Comparison of ENCODE assay signal across 15 cellular contexts in the genomic region with DNA sequence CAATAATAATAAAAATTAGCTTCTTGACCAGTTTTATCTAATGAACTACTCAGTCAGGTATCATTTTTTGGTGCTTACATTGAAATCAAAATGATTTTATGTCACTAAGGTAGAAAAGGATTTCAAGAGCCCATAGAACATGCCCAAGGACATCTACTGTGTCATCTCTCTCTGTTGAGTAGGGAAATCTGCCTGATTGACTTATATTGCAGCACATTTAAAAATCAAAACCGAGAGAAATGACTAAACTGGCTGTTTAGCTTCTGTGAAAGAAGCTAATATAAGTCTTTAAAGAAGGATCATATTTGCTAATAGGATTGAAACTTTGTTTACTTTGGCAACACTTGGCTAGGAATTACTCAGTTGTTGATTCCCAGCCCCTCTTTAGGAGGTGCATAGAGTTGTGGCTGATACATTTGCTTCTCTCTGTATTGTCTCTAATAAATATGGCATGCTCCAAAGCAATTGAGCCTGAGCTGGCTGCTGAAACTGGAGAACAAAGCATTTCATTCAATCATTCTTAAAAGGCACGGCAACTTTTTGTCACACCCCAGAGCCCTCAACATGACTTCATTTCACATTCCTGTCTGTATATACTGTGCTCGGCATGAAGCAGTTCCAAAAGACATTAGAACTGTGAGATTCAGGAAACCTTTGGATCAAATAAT.
DNase-seq lines count a peak whose midpoint lies in the region; TF ChIP-seq lines count a peak whose summit lies in the region.
"Had no signal": no experiment of that assay in that cellular context is flagged by ENCODE, and none has a peak within 500 bp of the region (broad histone marks: within the 10 kb centered on the region; RNA-seq: fewer than 3 reads in every experiment).

No MANE protein-coding gene starts in this region.

- no peaks in the 10 kb centered on the region for H3K27me3 Mint-ChIP-seq in CD14-positive monocyte (ENCODE audit: low read depth in 3 of 3)
- H3K27me3 Mint-ChIP-seq: activated CD8-positive, alpha-beta T cell treated with anti-CD3 and anti-CD28 coated beads for 36 hours; B cell; natural killer cell treated with Interleukin-12 subunit alpha and Interleukin-12 subunit beta and Interleukin-15 and Interleukin-18, amount 100 ng/mL, for 72 hours; stimulated activated naive CD8-positive, alpha-beta T cell treated with anti-CD3 and anti-CD28 coated beads, Interleukin-15, Interleukin-2, amounts not matched to agents 100 ng/mL and 50 ng/mL, for 24 hours had no signal

- H3K36me3 ChIP-seq in SJCRH30 = no peaks in the 10 kb centered on the region
- H3K36me3 ChIP-seq: left ventricle myocardium inferior had no signal

- intact Hi-C loops in CD14-positive monocyte (cut with micrococcal nuclease) = no loop called here
- intact Hi-C loops in posterior vena cava (cut with DNase I) = no loop called here

- no peaks in the 10 kb centered on the region for H3K36me3 Mint-ChIP-seq in CD14-positive monocyte
- H3K36me3 Mint-ChIP-seq: natural killer cell treated with Interleukin-12 subunit alpha and Interleukin-12 subunit beta and Interleukin-15 and Interleukin-18, amount 100 ng/mL, for 72 hours had no signal

- H3K4me3 Mint-ChIP-seq in CD14-positive monocyte = no peak overlapping the region
- H3K4me3 Mint-ChIP-seq: activated CD8-positive, alpha-beta T cell treated with anti-CD3 and anti-CD28 coated beads for 36 hours; B cell; natural killer cell treated with Interleukin-12 subunit alpha and Interleukin-12 subunit beta and Interleukin-15 and Interleukin-18, amount 100 ng/mL, for 72 hours; stimulated activated naive CD8-positive, alpha-beta T cell treated with anti-CD3 and anti-CD28 coated beads, Interleukin-15, Interleukin-2, amounts not matched to agents 100 ng/mL and 50 ng/mL, for 24 hours had no signal

- no peaks in the 10 kb centered on the region for H3K4me1 Mint-ChIP-seq in CD14-positive monocyte
- H3K4me1 Mint-ChIP-seq: B cell had no signal

- no peak for TF ChIP-seq CTCF in CD14-positive monocyte (IDR thresholded peaks at IDR 0.05)

- H3K27ac ChIP-seq in SJCRH30 = no peak overlapping the region
- H3K27ac ChIP-seq: left ventricle myocardium inferior had no signal

- H3K27ac Mint-ChIP-seq in CD14-positive monocyte = no peak overlapping the region
- H3K27ac Mint-ChIP-seq: activated CD8-positive, alpha-beta T cell treated with anti-CD3 and anti-CD28 coated beads for 36 hours; B cell; natural killer cell treated with Interleukin-12 subunit alpha and Interleukin-12 subunit beta and Interleukin-15 and Interleukin-18, amount 100 ng/mL, for 72 hours; stimulated activated naive CD8-positive, alpha-beta T cell treated with anti-CD3 and anti-CD28 coated beads, Interleukin-15, Interleukin-2, amounts not matched to agents 100 ng/mL and 50 ng/mL, for 24 hours had no signal

- peaks cover 6% of the 10 kb centered on the region for H3K4me1 ChIP-seq in SJCRH30
- H3K4me1 ChIP-seq: left ventricle myocardium inferior had no signal

- H3K4me3 ChIP-seq in SJCRH30 = no peak overlapping the region
- H3K4me3 ChIP-seq: left ventricle myocardium inferior had no signal

- H3K9me3 ChIP-seq in SJCRH30 (replicated peaks) = no peaks in the 10 kb centered on the region; the same call in 1 of the 2 replicates
- H3K9me3 ChIP-seq: left ventricle myocardium inferior had no signal

- no peaks in the 10 kb centered on the region for H3K27me3 ChIP-seq in SJCRH30

- DNase-seq in COR-L47 (lab: John Stamatoyannopoulos, UW) (peak; percentile 14), HT1080 (ENCODE audit: low read depth) (peak; percentile 28), SJCRH30 (peak; percentile 15 to 54), islet precursor cell (peak; percentile 55), CD14-positive monocyte (ENCODE audit: low spot score) (no peak), posterior vena cava (ENCODE audit: low spot score) (no peak), amygdala (lab: John Stamatoyannopoulos, UW) (no peak)
- no peak for DNase-seq in activated CD4-positive, alpha-beta T cell treated with anti-CD3 and anti-CD28 coated beads for 4 hours
- DNase-seq: activated CD8-positive, alpha-beta T cell treated with anti-CD3 and anti-CD28 coated beads for 36 hours; activated gamma-delta T cell; glutamatergic neuron; left ventricle myocardium inferior had no signal

- peaks cover 0 to 3% (median 2%) of the 10 kb centered on the region in 7 donors for H3K9me3 Mint-ChIP-seq in CD14-positive monocyte

Comparison
In these comparisons a context has a peak if more than half of its experiments do, and no peak if none do; other contexts are left out.
1. DNase-seq: peak in COR-L47 (single experiment), HT1080 (single experiment), SJCRH30 (2 of 2) and islet precursor cell (single experiment); none in activated CD4-positive, alpha-beta T cell treated with anti-CD3 and anti-CD28 coated beads for 4 hours (0 of 2), CD14-positive monocyte (single experiment), posterior vena cava (single experiment) and amygdala (0 of 56).